Comparison of ENCODE assay signal across 1 cellular context in genomic region chr17:12020595-12021590, GRCh38.
TF ChIP-seq lines count a peak whose summit lies in the region.

MAP2K4 (plus strand) TSS chr17:12020877; CDS start chr17:12020887, 10 bp downstream.

TF ChIP-seq in HEK293, 187 proteins besides CTCF, POLR2A, EP300 and RAD21 (continued from another document):
- TF ChIP-seq ZNF518A (tag by site-specific recombination; conservative IDR thresholded peaks at IDR 0.05; ENCODE audit: low read depth) (no peak), ZBTB20 (tag by site-specific recombination; IDR thresholded peaks at IDR 0.05) (peak; percentile 59), ZBTB1 (tag by site-specific recombination; IDR thresholded peaks at IDR 0.05) (no peak), ZNF23 (tag by site-specific recombination; IDR thresholded peaks at IDR 0.05; ENCODE audit: borderline replicate concordance) (no peak), REPIN1 (tag by site-specific recombination; IDR thresholded peaks at IDR 0.05; ENCODE audit: low read depth) (no peak)
